Comparison of ENCODE assay signal across 6 cellular contexts in genomic region chr2:157756447-157756846, GRCh38.
A peak's percentile ranks its signal among the peaks of the same experiment; 100 is the strongest.
DNase-seq lines count a peak whose midpoint lies in the region; ATAC-seq, FAIRE-seq and TF ChIP-seq lines count a peak whose summit lies in the region.
"Not testable (repeated sequence)": the region's sequence is repeated elsewhere in the genome, so short reads cannot be mapped to it uniquely, and the experiment has no call there.

No MANE protein-coding gene starts in this region.

- not testable (repeated sequence) for TF ChIP-seq EP300 in A549 (IDR thresholded peaks at IDR 0.05); K562 (IDR thresholded peaks at IDR 0.05; ENCODE audit: low read length); HepG2 (IDR thresholded peaks at IDR 0.05; ENCODE audit: low read depth in 2 of 2, low read length in 2 of 2); HepG2 (CRISPR knock-in tag; IDR thresholded peaks at IDR 0.05; ENCODE audit: borderline replicate concordance)

- TF ChIP-seq POLR2A in A549 (IDR thresholded peaks at IDR 0.05; ENCODE audit: low read length); IMR-90 (IDR thresholded peaks at IDR 0.05; ENCODE audit: low read depth, low read length); K562 (conservative IDR thresholded peaks at IDR 0.05); HepG2 (IDR thresholded peaks at IDR 0.05; ENCODE audit: insufficient read depth in 1 of 2, low read depth in 2 of 2, low read length in 2 of 2): not testable (repeated sequence)

- not testable (repeated sequence) for H3K27ac ChIP-seq in A549; IMR-90 (ENCODE audit: insufficient read depth, low read length); K562 (ENCODE audit: extremely low read depth, low read depth, low read length); HepG2 (ENCODE audit: extremely low read length, insufficient read depth, low read length)

- H2BK120ac ChIP-seq in IMR-90 (ENCODE audit: low read depth, low read length), result not testable (repeated sequence)

- H2AK9ac ChIP-seq in IMR-90 (replicated peaks; ENCODE audit: low read depth, low read length, poor library complexity), result not testable (repeated sequence)

- not testable (repeated sequence) for H3K56ac ChIP-seq in IMR-90 (ENCODE audit: extremely low read depth, insufficient read depth, low read length)

- POLR2A ChIA-PET in A549 (lab: Yijun Ruan, JAX); IMR-90 (lab: Charles Lee; ENCODE audit: unreplicated experiment); K562 (lab: Yijun Ruan, JAX); HepG2 (lab: Yijun Ruan, JAX): not testable (repeated sequence)

- not testable (repeated sequence) for H3K9me1 ChIP-seq in IMR-90 (ENCODE audit: insufficient read depth, low read length); K562 (ENCODE audit: control insufficient read depth, insufficient read depth, low read length)

- not testable (repeated sequence) for H3K4me2 ChIP-seq in A549; IMR-90 (ENCODE audit: low read depth, low read length); K562 (ENCODE audit: insufficient read depth, low read length); HepG2 (ENCODE audit: low read depth, low read length)

- not testable (repeated sequence) for H3K79me2 ChIP-seq in K562 (ENCODE audit: control insufficient read depth, insufficient read depth, low read length); HepG2 (ENCODE audit: insufficient read depth, low read length)

- not testable (repeated sequence) for H3K4me3 ChIP-seq in A549; IMR-90 (ENCODE audit: insufficient read depth, low read depth, low read length); K562; HepG2 (replicated peaks in 1 of 3; ENCODE audit: insufficient read depth in 1 of 3, low read depth in 2 of 3, low read length in 3 of 3)

- not testable (repeated sequence) for H4K91ac ChIP-seq in IMR-90 (ENCODE audit: insufficient read depth, low read depth, low read length)

- intact Hi-C loops in IMR-90 (cut with micrococcal nuclease); K562 (cut with micrococcal nuclease); HepG2 (cut with micrococcal nuclease; ENCODE audit: unreplicated experiment): not testable (repeated sequence)

- not testable (repeated sequence) for DNase-seq in A549 (ENCODE audit: low read depth in 1 of 2, low spot score in 1 of 2); IMR-90; K562 (ENCODE audit: extremely low read depth in 1 of 4, low spot score in 3 of 4); HepG2 (ENCODE audit: low spot score)
- DNase-seq in fibroblast of gingiva (ENCODE audit: low read depth) (peak; percentile 61), fibroblast of peridontal ligament (ENCODE audit: extremely low read depth) (peak; percentile 19)

- H2AK5ac ChIP-seq in IMR-90 (ENCODE audit: low read depth, low read length), result not testable (repeated sequence)

- H4K20me1 ChIP-seq in IMR-90 (ENCODE audit: insufficient read depth, low read length); K562 (replicated peaks; ENCODE audit: control insufficient read depth, insufficient read depth, low read length); HepG2 (ENCODE audit: insufficient read depth, low read length): not testable (repeated sequence)

- not testable (repeated sequence) for H3K27me3 ChIP-seq in IMR-90 (ENCODE audit: control insufficient read depth, insufficient read depth, low read length); K562 (ENCODE audit: control insufficient read depth in 2 of 2, insufficient read depth in 2 of 2, low read length in 2 of 2); HepG2 (ENCODE audit: control insufficient read depth in 1 of 2, insufficient read depth in 2 of 2, low read length in 2 of 2)

- not testable (repeated sequence) for H3K79me1 ChIP-seq in IMR-90 (ENCODE audit: low read depth in 1 of 2, low read length in 2 of 2)

- H4K8ac ChIP-seq in IMR-90 (ENCODE audit: low read depth in 2 of 2, low read length in 2 of 2), result not testable (repeated sequence)

- H3K9ac ChIP-seq in IMR-90 (ENCODE audit: low read depth, low read length); K562 (ENCODE audit: insufficient read depth in 1 of 2, low read depth in 2 of 2, low read length in 2 of 2); HepG2 (ENCODE audit: insufficient read depth, low read depth, low read length): not testable (repeated sequence)

- H2BK15ac ChIP-seq in IMR-90 (ENCODE audit: low read depth, low read length), result not testable (repeated sequence)

- H3K14ac ChIP-seq in IMR-90 (replicated peaks; ENCODE audit: low read depth, low read length), result not testable (repeated sequence)

- not testable (repeated sequence) for H3K4ac ChIP-seq in IMR-90 (ENCODE audit: low read depth, low read length)

- in situ Hi-C loops in IMR-90 (cut with MboI; ENCODE audit: low sequenced_read_pairs) (loop anchor here (25.0 kb wide), 2 partner anchors 269 to 1006 kb away; no protein-coding TSS in a partner anchor), K562 (cut with MboI) (loop anchor here (10.0 kb wide), 1 partner anchor 252 kb away; no protein-coding TSS in a partner anchor), HepG2 (cut with HindIII; ENCODE audit: extremely low pct_ligation_motif_present, low pct_unique_long_range_greater_than_20kb) (loop anchor here (25.0 kb wide), 1 partner anchor 269 kb away; no protein-coding TSS in a partner anchor)

- not testable (repeated sequence) for FAIRE-seq in A549 (lab: Jason Lieb, UNC); K562 (lab: Jason Lieb, UNC); HepG2 (lab: Jason Lieb, UNC)

- H3K9me3 ChIP-seq in A549 (peaks cover 22% of the 10 kb centered on the region; the same call in 2 of the 3 replicates), HepG2 (ENCODE audit: low read length) (peaks cover 19% of the 10 kb centered on the region)
- not testable (repeated sequence) for H3K9me3 ChIP-seq in IMR-90 (ENCODE audit: control insufficient read depth, insufficient read depth, low read length); K562 (replicated peaks; ENCODE audit: control insufficient read depth, insufficient read depth, low read depth, low read length)

- 93% methylated on average over 5 of the region's 5 CpGs for WGBS in A549 (ENCODE audit: missing lambda C conversion rate)
- WGBS in IMR-90 (ENCODE audit: extremely low coverage in 2 of 2, insufficient read length in 1 of 2), 2 experiments, result no CpG with 5 or more reads among the region's 5 CpGs
- WGBS in K562 (ENCODE audit: insufficient coverage, low coverage, missing lambda C conversion rate), result 92% methylated on average over 5 of the region's 5 CpGs
- 96% methylated on average over 5 of the region's 5 CpGs for WGBS in HepG2 (ENCODE audit: low lambda C conversion rate)

- not testable (repeated sequence) for BruUV-seq in IMR-90 (replicated peaks; lab: Mats Ljungman, UMichigan); K562 (replicated peaks; lab: Mats Ljungman, UMichigan); HepG2 (replicated peaks; lab: Mats Ljungman, UMichigan)

- H3K18ac ChIP-seq in IMR-90 (ENCODE audit: low read depth, low read length), result not testable (repeated sequence)

- H3K23ac ChIP-seq in IMR-90 (ENCODE audit: low read depth, low read length), result not testable (repeated sequence)

- dilution Hi-C loops in IMR-90 (cut with HindIII; ENCODE audit: low sequenced_read_pairs, unreplicated experiment), result not testable (repeated sequence)

- not testable (repeated sequence) for H3K4me1 ChIP-seq in A549; IMR-90 (ENCODE audit: control insufficient read depth, insufficient read depth, low read length); K562 (replicated peaks in 1 of 2; ENCODE audit: control insufficient read depth in 2 of 2, insufficient read depth in 2 of 2, low read length in 2 of 2); HepG2 (ENCODE audit: insufficient read depth, low read length)

- not testable (repeated sequence) for H2BK20ac ChIP-seq in IMR-90 (ENCODE audit: low read depth, low read length)

- H4K5ac ChIP-seq in IMR-90 (ENCODE audit: low read depth, low read length), result not testable (repeated sequence)

- TF ChIP-seq RAD21 in A549 (conservative IDR thresholded peaks at IDR 0.05 in 1 of 2, IDR thresholded peaks at IDR 0.05 in 1 of 2); IMR-90 (IDR thresholded peaks at IDR 0.05; ENCODE audit: low read length); K562 (CRISPR knock-in tag; conservative IDR thresholded peaks at IDR 0.05 in 1 of 2, IDR thresholded peaks at IDR 0.05 in 1 of 2); HepG2 (CRISPR knock-in tag; IDR thresholded peaks at IDR 0.05): not testable (repeated sequence)

- not testable (repeated sequence) for TF ChIP-seq CTCF in A549 (IDR thresholded peaks at IDR 0.05); IMR-90 (conservative IDR thresholded peaks at IDR 0.05; ENCODE audit: low read depth, low read length); K562 (IDR thresholded peaks at IDR 0.05 in 2 of 3, conservative IDR thresholded peaks at IDR 0.05 in 1 of 3; ENCODE audit: insufficient read depth in 2 of 3, low read depth in 1 of 3, low read length in 3 of 3); HepG2 (CRISPR knock-in tag; IDR thresholded peaks at IDR 0.05)

- ATAC-seq in A549; IMR-90 (ENCODE audit: low read depth); K562; HepG2: not testable (repeated sequence)

- H2BK5ac ChIP-seq in IMR-90 (ENCODE audit: low read depth, low read length, poor library complexity, severe bottlenecking), result not testable (repeated sequence)

- CTCF ChIA-PET in A549 (lab: Yijun Ruan, JAX); IMR-90 (lab: Yijun Ruan, JAX); K562 (lab: Yijun Ruan, JAX; ENCODE audit: low intra/inter-chr PET ratio); HepG2 (lab: Yijun Ruan, JAX; ENCODE audit: low intra/inter-chr PET ratio, low total read pairs): not testable (repeated sequence)

- H3K36me3 ChIP-seq in IMR-90 (ENCODE audit: control insufficient read depth, insufficient read depth, low read length); K562 (ENCODE audit: control insufficient read depth, insufficient read depth, low read length); HepG2 (replicated peaks in 1 of 2; ENCODE audit: control insufficient read depth in 1 of 2, insufficient read depth in 2 of 2, low read length in 2 of 2): not testable (repeated sequence)

- H2AFZ ChIP-seq in IMR-90 (replicated peaks; ENCODE audit: low read length, poor library complexity); K562 (ENCODE audit: low read depth, low read length); HepG2 (ENCODE audit: low read length): not testable (repeated sequence)
